ENCODE assay signal across 10 cellular contexts in genomic region chr2:144382848-144383247, GRCh38.
DNase-seq lines count a peak whose midpoint lies in the region; ATAC-seq, FAIRE-seq and TF ChIP-seq lines count a peak whose summit lies in the region.
"Had no signal": no experiment of that assay in that cellular context is flagged by ENCODE, and none has a peak within 500 bp of the region (broad histone marks: within the 10 kb centered on the region; RNA-seq: fewer than 3 reads in every experiment).

No MANE protein-coding gene starts in this region.

- RAD21 ChIA-PET in GM12878 (lab: Charles Lee; ENCODE audit: unreplicated experiment): interaction anchor here (1.0 to 1.5 kb wide), 5 partner anchors 9 to 197 kb away, joined by 3 to 6 read pairs (median 3); no protein-coding TSS in a partner anchor

- ATAC-seq in GM19468 (IDR thresholded peaks at IDR 0.05; ENCODE audit: extremely low read depth, unreplicated experiment) (peak; percentile 99), HG03520 (IDR thresholded peaks at IDR 0.05; ENCODE audit: unreplicated experiment) (peak; percentile 95), GM12878 (peak; percentile 99)
- ATAC-seq: body of pancreas had no signal

- no peaks in the 10 kb centered on the region for H3K36me3 ChIP-seq in GM12878 (ENCODE audit: control insufficient read depth in 2 of 2, insufficient read depth in 2 of 2, low read length in 1 of 2)

- intact Hi-C loops in GM12878 (cut with micrococcal nuclease; ENCODE audit: unreplicated experiment): loop anchor here (2.0 kb wide), 2 partner anchors 24 to 58 kb away; no protein-coding TSS in a partner anchor

- H3K4me1 ChIP-seq in GM12878 (ENCODE audit: control insufficient read depth, insufficient read depth, low read length): peaks cover 8% of the 10 kb centered on the region; the same call in 1 of the 2 replicates
- H3K4me1 ChIP-seq: body of pancreas had no signal

- POLR2A ChIA-PET in GM10248 (lab: Yijun Ruan, JAX): no interaction called here
- POLR2A ChIA-PET in GM12878 (lab: Charles Lee): interaction anchor here (1.0 kb wide), 1 partner anchor 141 kb away, joined by 3 read pairs; no protein-coding TSS in a partner anchor

- H3K27ac ChIP-seq in GM12878 (ENCODE audit: control insufficient read depth, insufficient read depth): no peak overlapping the region
- H3K27ac ChIP-seq: body of pancreas, skin epidermis had no signal

- H3K9ac ChIP-seq in GM12878 (ENCODE audit: control insufficient read depth, insufficient read depth, low read length): no peak overlapping the region

- no TSS peak for BruUV-seq in GM12878 (replicated peaks; lab: Mats Ljungman, UMichigan)

- peak; percentile 22 to 49; a peak in 1 of 4 replicates for TF ChIP-seq EP300 in GM12878 (IDR thresholded peaks at IDR 0.05; ENCODE audit: borderline replicate concordance in 1 of 2, control insufficient read depth in 1 of 2, low read depth in 2 of 2, low read length in 2 of 2)

- FAIRE-seq in GM12878 (lab: Jason Lieb, UNC): peak; percentile 80
- no peak for FAIRE-seq in D721Med (lab: Jason Lieb, UNC)

- TF ChIP-seq CTCF in GM10248 (IDR thresholded peaks at IDR 0.05; ENCODE audit: control extremely low read depth, extremely low read depth, low read depth, missing control alignments) (no peak), GM12878 (IDR thresholded peaks at IDR 0.05 in 2 of 3, conservative IDR thresholded peaks at IDR 0.05 in 1 of 3; ENCODE audit: control insufficient read depth in 2 of 3, extremely low read depth in 1 of 3, insufficient read depth in 1 of 3, low read depth in 3 of 3, low read length in 3 of 3) (no peak), D721Med (IDR thresholded peaks at IDR 0.05; ENCODE audit: insufficient read depth, missing control alignments) (no peak)

- SMC1A ChIA-PET in GM12878 (lab: Charles Lee; ENCODE audit: uncharacterized antibody, unreplicated experiment): interaction anchor here (0.9 to 1.2 kb wide), 4 partner anchors 9 to 25 kb away, joined by 3 to 6 read pairs (median 4); no protein-coding TSS in a partner anchor

- H3K27me3 ChIP-seq in GM12878 (replicated peaks in 1 of 2; ENCODE audit: control insufficient read depth in 2 of 2, insufficient read depth in 2 of 2, low read length in 1 of 2): no peaks in the 10 kb centered on the region; a peak in 1 of 4 replicates
- H3K27me3 ChIP-seq: body of pancreas had no signal

- DNase-seq in GM10248 (ENCODE audit: extremely low spot score): peak; percentile 59
- peak; percentile 80 for DNase-seq in GM12878 (ENCODE audit: low read depth, low spot score)
- DNase-seq in SHP77 (lab: John Stamatoyannopoulos, UW): no peak
- DNase-seq in NCI-H2171 (lab: John Stamatoyannopoulos, UW): no peak
- no peak for DNase-seq in D721Med (ENCODE audit: insufficient read length, low spot score)
- DNase-seq in iPS-NIHi7 (ENCODE audit: extremely low spot score): no peak

- TF ChIP-seq POLR2A in GM12878 (IDR thresholded peaks at IDR 0.05; ENCODE audit: low read depth, low read length): no peak

- no peak overlapping the region for H3K4me3 ChIP-seq in GM12878
- H3K4me3 ChIP-seq: body of pancreas, skin epidermis had no signal

- in situ Hi-C loops in GM12878 (cut with MboI): no loop called here

- no peaks in the 10 kb centered on the region for H3K79me2 ChIP-seq in GM12878 (ENCODE audit: control insufficient read depth, insufficient read depth, low read length)

- peak overlapping the region; percentile 61 for H2AFZ ChIP-seq in GM12878 (ENCODE audit: control insufficient read depth, low read depth, low read length)

- CTCF ChIA-PET in GM10248 (lab: Yijun Ruan, JAX) (interaction anchor here (0.6 to 1.0 kb wide), 2 partner anchors 12 to 18 kb away, joined by 3 read pairs; no protein-coding TSS in a partner anchor), GM12878 (lab: Yijun Ruan, JAX) (interaction anchor here (0.5 to 0.9 kb wide), 2 partner anchors 14 to 212 kb away, joined by 3 read pairs; no protein-coding TSS in a partner anchor)

- no peaks in the 10 kb centered on the region for H4K20me1 ChIP-seq in GM12878 (ENCODE audit: control insufficient read depth, insufficient read depth)

- peak overlapping the region; percentile 60 for H3K4me2 ChIP-seq in GM12878 (ENCODE audit: control insufficient read depth, insufficient read depth)

- no peaks in the 10 kb centered on the region for H3K9me3 ChIP-seq in GM12878 (replicated peaks; ENCODE audit: control insufficient read depth, insufficient read depth, low read length)
- H3K9me3 ChIP-seq: body of pancreas had no signal

- 0% methylated on average over 2 of the region's 2 CpGs for WGBS in GM12878 (ENCODE audit: insufficient coverage, insufficient replicate concordance, low lambda C conversion rate, missing lambda C conversion rate)

- TF ChIP-seq RAD21 in GM12878 (IDR thresholded peaks at IDR 0.05; ENCODE audit: insufficient read depth, low read depth, low read length): no peak

TF ChIP-seq in GM12878, 131 proteins besides CTCF, POLR2A, EP300 and RAD21 (continues in another document):
- peak; percentile 91 for TF ChIP-seq EED (IDR thresholded peaks at IDR 0.05; ENCODE audit: low read depth)
- TF ChIP-seq ATF2 (IDR thresholded peaks at IDR 0.05; ENCODE audit: low read length): peak; percentile 93
- peak; percentile 80 for TF ChIP-seq MTA2 (IDR thresholded peaks at IDR 0.05; ENCODE audit: low read depth)
- peak; percentile 26 to 33; a peak in 2 of 4 replicates for TF ChIP-seq BHLHE40 (IDR thresholded peaks at IDR 0.05; ENCODE audit: borderline replicate concordance in 1 of 2, low read depth in 2 of 2, low read length in 1 of 2)
- TF ChIP-seq DPF2 (IDR thresholded peaks at IDR 0.05): peak; percentile 70; the same call in 1 of the 2 replicates
- no peak for TF ChIP-seq PAX8 (IDR thresholded peaks at IDR 0.05)
- TF ChIP-seq JUNB (IDR thresholded peaks at IDR 0.05): peak; percentile 58; the same call in 1 of the 2 replicates
- no peak for TF ChIP-seq JUND (IDR thresholded peaks at IDR 0.05; ENCODE audit: low read depth, low read length)
- TF ChIP-seq BCL3 (IDR thresholded peaks at IDR 0.05; ENCODE audit: borderline replicate concordance, insufficient read depth, low read depth, low read length, poor library complexity, severe bottlenecking): peak; percentile 55
- TF ChIP-seq CREM (IDR thresholded peaks at IDR 0.05; ENCODE audit: low read depth): peak; percentile 74
- TF ChIP-seq STAT3 (IDR thresholded peaks at IDR 0.05; ENCODE audit: low read depth, low read length): no peak
- TF ChIP-seq GATAD2B (conservative IDR thresholded peaks at IDR 0.05; ENCODE audit: low read depth): peak; percentile 71
- TF ChIP-seq CREB1 (IDR thresholded peaks at IDR 0.05; ENCODE audit: low read depth): 0 out of 2 replicates have a peak, but pooled peaks have one; percentile 55
- TF ChIP-seq TCF12 (IDR thresholded peaks at IDR 0.05; ENCODE audit: low read depth, low read length): no peak
- peak; percentile 71; the same call in 1 of the 2 replicates for TF ChIP-seq ZBED1 (IDR thresholded peaks at IDR 0.05; ENCODE audit: borderline replicate concordance)
- TF ChIP-seq IRF5 (IDR thresholded peaks at IDR 0.05; ENCODE audit: borderline replicate concordance): no peak

Comparison
In these comparisons a context has a peak if more than half of its experiments do, and no peak if none do; other contexts are left out.
1. DNase-seq: peak in GM10248 (single experiment) and GM12878 (single experiment); none in SHP77 (0 of 2), NCI-H2171 (single experiment), D721Med (single experiment) and iPS-NIHi7 (single experiment).
2. Peak in every context shown above with its lines, with median percentiles within 50 percentile points of each other: ATAC-seq.